In the genomic region with DNA sequence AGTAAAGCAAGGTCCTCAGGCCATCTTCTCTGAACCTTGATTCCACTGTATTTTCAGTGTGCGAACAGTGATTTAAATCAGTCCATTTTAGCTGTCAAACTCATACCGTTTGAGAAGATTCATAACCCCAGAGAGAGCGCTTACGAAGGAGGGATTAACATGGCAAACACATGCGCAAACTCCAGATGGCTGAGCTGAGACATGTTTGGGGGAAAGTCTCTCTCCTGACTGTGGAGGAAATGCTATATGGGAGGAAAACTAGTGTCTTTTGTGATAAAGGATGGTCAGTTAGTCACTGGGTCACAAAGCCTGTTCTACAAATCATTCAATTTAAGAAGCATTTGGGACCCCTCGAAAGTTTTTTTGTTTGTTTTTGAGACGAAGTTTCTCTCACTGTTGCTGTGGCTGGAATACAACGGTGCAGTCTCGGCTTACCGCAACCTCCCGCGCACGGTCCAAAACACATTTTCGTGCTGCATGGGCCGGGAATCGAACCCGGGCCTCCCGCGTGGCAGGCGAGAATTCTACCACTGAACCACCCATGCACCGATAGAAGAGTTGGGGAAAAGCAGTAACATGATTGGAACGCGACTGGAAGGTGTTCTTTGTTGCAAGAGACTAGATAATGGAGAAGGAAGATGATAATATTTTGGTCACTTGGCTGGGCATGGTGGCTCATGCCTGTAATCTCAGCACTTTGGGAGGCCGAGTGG, we compare ENCODE assay signal across 1 cellular context.
A peak's percentile ranks its signal among the peaks of the same experiment; 100 is the strongest.
TF ChIP-seq lines count a peak whose summit lies in the region.

No MANE protein-coding gene starts in this region.

TF ChIP-seq in GM12878, 131 proteins besides CTCF, POLR2A, EP300 and RAD21 (continued from another document):
- TF ChIP-seq, protein P1, sequence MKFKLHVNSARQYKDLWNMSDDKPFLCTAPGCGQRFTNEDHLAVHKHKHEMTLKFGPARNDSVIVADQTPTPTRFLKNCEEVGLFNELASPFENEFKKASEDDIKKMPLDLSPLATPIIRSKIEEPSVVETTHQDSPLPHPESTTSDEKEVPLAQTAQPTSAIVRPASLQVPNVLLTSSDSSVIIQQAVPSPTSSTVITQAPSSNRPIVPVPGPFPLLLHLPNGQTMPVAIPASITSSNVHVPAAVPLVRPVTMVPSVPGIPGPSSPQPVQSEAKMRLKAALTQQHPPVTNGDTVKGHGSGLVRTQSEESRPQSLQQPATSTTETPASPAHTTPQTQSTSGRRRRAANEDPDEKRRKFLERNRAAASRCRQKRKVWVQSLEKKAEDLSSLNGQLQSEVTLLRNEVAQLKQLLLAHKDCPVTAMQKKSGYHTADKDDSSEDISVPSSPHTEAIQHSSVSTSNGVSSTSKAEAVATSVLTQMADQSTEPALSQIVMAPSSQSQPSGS (IDR thresholded peaks at IDR 0.05; ENCODE audit: low read length), result no peak
- TF ChIP-seq, protein P2, sequence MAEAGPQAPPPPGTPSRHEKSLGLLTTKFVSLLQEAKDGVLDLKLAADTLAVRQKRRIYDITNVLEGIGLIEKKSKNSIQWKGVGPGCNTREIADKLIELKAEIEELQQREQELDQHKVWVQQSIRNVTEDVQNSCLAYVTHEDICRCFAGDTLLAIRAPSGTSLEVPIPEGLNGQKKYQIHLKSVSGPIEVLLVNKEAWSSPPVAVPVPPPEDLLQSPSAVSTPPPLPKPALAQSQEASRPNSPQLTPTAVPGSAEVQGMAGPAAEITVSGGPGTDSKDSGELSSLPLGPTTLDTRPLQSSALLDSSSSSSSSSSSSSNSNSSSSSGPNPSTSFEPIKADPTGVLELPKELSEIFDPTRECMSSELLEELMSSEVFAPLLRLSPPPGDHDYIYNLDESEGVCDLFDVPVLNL (IDR thresholded peaks at IDR 0.05; ENCODE audit: low read depth, low read length), result no peak
- TF ChIP-seq, protein P3, sequence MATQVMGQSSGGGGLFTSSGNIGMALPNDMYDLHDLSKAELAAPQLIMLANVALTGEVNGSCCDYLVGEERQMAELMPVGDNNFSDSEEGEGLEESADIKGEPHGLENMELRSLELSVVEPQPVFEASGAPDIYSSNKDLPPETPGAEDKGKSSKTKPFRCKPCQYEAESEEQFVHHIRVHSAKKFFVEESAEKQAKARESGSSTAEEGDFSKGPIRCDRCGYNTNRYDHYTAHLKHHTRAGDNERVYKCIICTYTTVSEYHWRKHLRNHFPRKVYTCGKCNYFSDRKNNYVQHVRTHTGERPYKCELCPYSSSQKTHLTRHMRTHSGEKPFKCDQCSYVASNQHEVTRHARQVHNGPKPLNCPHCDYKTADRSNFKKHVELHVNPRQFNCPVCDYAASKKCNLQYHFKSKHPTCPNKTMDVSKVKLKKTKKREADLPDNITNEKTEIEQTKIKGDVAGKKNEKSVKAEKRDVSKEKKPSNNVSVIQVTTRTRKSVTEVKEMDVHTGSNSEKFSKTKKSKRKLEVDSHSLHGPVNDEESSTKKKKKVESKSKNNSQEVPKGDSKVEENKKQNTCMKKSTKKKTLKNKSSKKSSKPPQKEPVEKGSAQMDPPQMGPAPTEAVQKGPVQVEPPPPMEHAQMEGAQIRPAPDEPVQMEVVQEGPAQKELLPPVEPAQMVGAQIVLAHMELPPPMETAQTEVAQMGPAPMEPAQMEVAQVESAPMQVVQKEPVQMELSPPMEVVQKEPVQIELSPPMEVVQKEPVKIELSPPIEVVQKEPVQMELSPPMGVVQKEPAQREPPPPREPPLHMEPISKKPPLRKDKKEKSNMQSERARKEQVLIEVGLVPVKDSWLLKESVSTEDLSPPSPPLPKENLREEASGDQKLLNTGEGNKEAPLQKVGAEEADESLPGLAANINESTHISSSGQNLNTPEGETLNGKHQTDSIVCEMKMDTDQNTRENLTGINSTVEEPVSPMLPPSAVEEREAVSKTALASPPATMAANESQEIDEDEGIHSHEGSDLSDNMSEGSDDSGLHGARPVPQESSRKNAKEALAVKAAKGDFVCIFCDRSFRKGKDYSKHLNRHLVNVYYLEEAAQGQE (IDR thresholded peaks at IDR 0.05; ENCODE audit: low read depth, low read length), result no peak
- peak; percentile 72; the same call in 1 of the 2 replicates for TF ChIP-seq RUNX3 (IDR thresholded peaks at IDR 0.05; ENCODE audit: low read length)
